Comparison of ENCODE assay signal across 1 cellular context in the genomic region with DNA sequence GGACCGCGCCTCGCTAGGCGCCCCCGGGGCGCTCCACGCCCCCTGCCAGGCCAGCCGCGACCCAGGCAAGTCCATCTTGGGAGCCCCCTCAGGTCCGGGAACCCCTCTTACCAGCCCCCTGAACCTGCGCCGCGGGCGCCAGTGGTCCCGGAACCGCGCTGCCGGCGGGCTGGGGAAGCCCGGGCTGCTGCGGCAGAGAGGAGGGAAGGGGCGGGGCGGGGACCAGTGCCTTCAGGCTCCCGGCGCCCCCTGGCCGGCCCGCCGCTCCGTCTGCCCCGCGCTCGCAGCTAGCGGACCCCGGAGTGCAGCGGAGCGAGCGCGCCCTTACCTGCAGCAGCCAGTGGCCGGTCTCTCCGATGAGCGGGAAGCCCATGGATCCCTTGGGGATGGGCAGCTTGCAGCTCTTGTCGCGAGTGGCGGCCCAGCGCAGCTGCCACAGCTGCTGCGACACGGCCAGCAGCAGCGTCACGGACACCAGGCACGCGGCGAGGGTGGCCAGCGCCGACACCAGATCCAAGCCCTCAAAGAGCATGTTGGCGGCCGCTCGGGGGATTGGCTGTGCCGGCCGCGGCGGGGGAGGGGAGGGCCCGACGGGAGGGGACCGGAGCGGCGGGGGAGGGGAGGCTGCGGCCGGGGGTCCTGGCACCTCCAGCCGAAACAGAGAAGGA.
TF ChIP-seq lines count a peak whose summit lies in the region.

A gene with protein sequence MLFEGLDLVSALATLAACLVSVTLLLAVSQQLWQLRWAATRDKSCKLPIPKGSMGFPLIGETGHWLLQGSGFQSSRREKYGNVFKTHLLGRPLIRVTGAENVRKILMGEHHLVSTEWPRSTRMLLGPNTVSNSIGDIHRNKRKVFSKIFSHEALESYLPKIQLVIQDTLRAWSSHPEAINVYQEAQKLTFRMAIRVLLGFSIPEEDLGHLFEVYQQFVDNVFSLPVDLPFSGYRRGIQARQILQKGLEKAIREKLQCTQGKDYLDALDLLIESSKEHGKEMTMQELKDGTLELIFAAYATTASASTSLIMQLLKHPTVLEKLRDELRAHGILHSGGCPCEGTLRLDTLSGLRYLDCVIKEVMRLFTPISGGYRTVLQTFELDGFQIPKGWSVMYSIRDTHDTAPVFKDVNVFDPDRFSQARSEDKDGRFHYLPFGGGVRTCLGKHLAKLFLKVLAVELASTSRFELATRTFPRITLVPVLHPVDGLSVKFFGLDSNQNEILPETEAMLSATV (minus strand): TSS at position 560 of the 668 bp plus-strand sequence. CDS start 28 bp downstream, at position 532.

TF ChIP-seq in GM23338, 12 proteins besides CTCF, POLR2A, EP300 and RAD21 (continued from another document):
- TF ChIP-seq, protein P1, sequence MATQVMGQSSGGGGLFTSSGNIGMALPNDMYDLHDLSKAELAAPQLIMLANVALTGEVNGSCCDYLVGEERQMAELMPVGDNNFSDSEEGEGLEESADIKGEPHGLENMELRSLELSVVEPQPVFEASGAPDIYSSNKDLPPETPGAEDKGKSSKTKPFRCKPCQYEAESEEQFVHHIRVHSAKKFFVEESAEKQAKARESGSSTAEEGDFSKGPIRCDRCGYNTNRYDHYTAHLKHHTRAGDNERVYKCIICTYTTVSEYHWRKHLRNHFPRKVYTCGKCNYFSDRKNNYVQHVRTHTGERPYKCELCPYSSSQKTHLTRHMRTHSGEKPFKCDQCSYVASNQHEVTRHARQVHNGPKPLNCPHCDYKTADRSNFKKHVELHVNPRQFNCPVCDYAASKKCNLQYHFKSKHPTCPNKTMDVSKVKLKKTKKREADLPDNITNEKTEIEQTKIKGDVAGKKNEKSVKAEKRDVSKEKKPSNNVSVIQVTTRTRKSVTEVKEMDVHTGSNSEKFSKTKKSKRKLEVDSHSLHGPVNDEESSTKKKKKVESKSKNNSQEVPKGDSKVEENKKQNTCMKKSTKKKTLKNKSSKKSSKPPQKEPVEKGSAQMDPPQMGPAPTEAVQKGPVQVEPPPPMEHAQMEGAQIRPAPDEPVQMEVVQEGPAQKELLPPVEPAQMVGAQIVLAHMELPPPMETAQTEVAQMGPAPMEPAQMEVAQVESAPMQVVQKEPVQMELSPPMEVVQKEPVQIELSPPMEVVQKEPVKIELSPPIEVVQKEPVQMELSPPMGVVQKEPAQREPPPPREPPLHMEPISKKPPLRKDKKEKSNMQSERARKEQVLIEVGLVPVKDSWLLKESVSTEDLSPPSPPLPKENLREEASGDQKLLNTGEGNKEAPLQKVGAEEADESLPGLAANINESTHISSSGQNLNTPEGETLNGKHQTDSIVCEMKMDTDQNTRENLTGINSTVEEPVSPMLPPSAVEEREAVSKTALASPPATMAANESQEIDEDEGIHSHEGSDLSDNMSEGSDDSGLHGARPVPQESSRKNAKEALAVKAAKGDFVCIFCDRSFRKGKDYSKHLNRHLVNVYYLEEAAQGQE (IDR thresholded peaks at IDR 0.05; ENCODE audit: unreplicated experiment): no peak
- no peak for TF ChIP-seq POLR2AphosphoS5 (IDR thresholded peaks at IDR 0.05; ENCODE audit: low read depth)
